29 cellular contexts compared by ENCODE assay signal in genomic region chr3:118077332-118077731, GRCh38.
"Had no signal": no experiment of that assay in that cellular context is flagged by ENCODE, and none has a peak within 500 bp of the region (broad histone marks: within the 10 kb centered on the region; RNA-seq: fewer than 3 reads in every experiment).

No MANE protein-coding gene starts in this region.

- H3K36me3 ChIP-seq: ascending aorta, breast epithelium, cardiac muscle cell, colonic mucosa, esophagus squamous epithelium, gastroesophageal sphincter, heart right ventricle, WERI-Rb-1 had no signal

- DNase-seq: activated B cell treated with CpG ODN at 0.5 μM for 24 hours; activated CD4-positive, alpha-beta T cell treated with anti-CD3 and anti-CD28 coated beads for 48 hours; activated CD4-positive, alpha-beta T cell treated with anti-CD3 and anti-CD28 coated beads, Interleukin-2, amount 50 U/mL, for 1 hour; activated CD4-positive, alpha-beta T cell treated with anti-CD3 and anti-CD28 coated beads, Interleukin-2, amount 50 U/mL, for 48 hours; activated CD8-positive, alpha-beta memory T cell treated with anti-CD3 and anti-CD28 coated beads for 24 hours; activated CD8-positive, alpha-beta T cell treated with anti-CD3 and anti-CD28 coated beads for 36 hours; activated effector memory CD4-positive, alpha-beta T cell treated with Interleukin-2 at 50 U/mL for 16 hours; activated gamma-delta T cell treated with Interleukin-2 at 50 U/mL for 16 hours; activated naive CD4-positive, alpha-beta T cell treated with anti-CD3 and anti-CD28 coated beads for 36 hours; activated naive CD8-positive, alpha-beta T cell treated with anti-CD3 and anti-CD28 coated beads, Interleukin-2, amount 10 ng/mL, durations not matched to agents 7 days and 5 days; activated T-cell treated with anti-CD3 and anti-CD28 coated beads, Interleukin-2, amount 50 U/mL, for 4 hours; central memory CD4-positive, alpha-beta T cell; cerebellar nuclear complex; colonic mucosa; effector CD8-positive, alpha-beta T cell; esophagus squamous epithelium; foreskin melanocyte; heart right ventricle; T-helper 17 cell; T1000; WERI-Rb-1 had no signal

- ATAC-seq: activated CD4-positive, CD25-positive, alpha-beta regulatory T cell treated with anti-CD3 and anti-CD28 coated beads, Interleukin-2, amount 50 U/mL, for 24 hours; activated CD8-positive, alpha-beta T cell treated with anti-CD3 and anti-CD28 coated beads for 36 hours; activated naive CD4-positive, alpha-beta T cell treated with anti-CD3 and anti-CD28 coated beads, Interleukin-2, amount 50 U/mL, for 72 hours; activated T-cell treated with anti-CD3 and anti-CD28 coated beads, Interleukin-2, amount 50 U/mL, for 4 hours; activated T-helper 17 cell treated with anti-CD3 and anti-CD28 coated beads, Interleukin-2, amount 50 U/mL, for 72 hours; gastroesophageal sphincter; heart right ventricle; T-helper 17 cell had no signal

- H3K27ac ChIP-seq: ascending aorta, breast epithelium, cardiac muscle cell, colonic mucosa, epithelial cell of prostate, esophagus squamous epithelium, gastroesophageal sphincter, heart right ventricle, WERI-Rb-1 had no signal

- H3K4me1 ChIP-seq: ascending aorta, breast epithelium, colonic mucosa, esophagus squamous epithelium, gastroesophageal sphincter, heart right ventricle had no signal

- H3K4me3 ChIP-seq: ascending aorta, breast epithelium, cardiac muscle cell, colonic mucosa, esophagus squamous epithelium, gastroesophageal sphincter, heart right ventricle had no signal

- H3K9me3 ChIP-seq: colonic mucosa, esophagus squamous epithelium had no signal
